ENCODE assay signal across 26 cellular contexts in genomic region chr11:77726524-77726923, GRCh38.
DNase-seq lines count a peak whose midpoint lies in the region; ATAC-seq lines count a peak whose summit lies in the region.
"Had no signal": no experiment of that assay in that cellular context is flagged by ENCODE, and none has a peak within 500 bp of the region (broad histone marks: within the 10 kb centered on the region; RNA-seq: fewer than 3 reads in every experiment).

No MANE protein-coding gene starts in this region.

- no peak overlapping the region for H3K4me3 Mint-ChIP-seq in activated T-cell treated with anti-CD3 and anti-CD28 coated beads, Interleukin-2, amount 50 U/mL, for 72 hours
- H3K4me3 Mint-ChIP-seq: activated CD8-positive, alpha-beta T cell treated with anti-CD3 and anti-CD28 coated beads, Interleukin-2, amount 10 ng/mL, durations not matched to agents 7 days and 5 days; activated naive CD4-positive, alpha-beta T cell treated with anti-CD3 and anti-CD28 coated beads, Interleukin-2, amount 10 ng/mL, durations not matched to agents 7 days and 5 days; GM23338; naive thymus-derived CD8-positive, alpha-beta T cell had no signal

- H3K36me3 ChIP-seq in H7 (replicated peaks; ENCODE audit: control insufficient read depth, insufficient read depth, low read length) = peaks cover 5% of the 10 kb centered on the region
- H3K36me3 ChIP-seq: ovary had no signal

- no peak for ATAC-seq in activated T-cell treated with anti-CD3 and anti-CD28 coated beads, Interleukin-2, amount 50 U/mL, for 72 hours (replicated peaks in 1 of 2)
- ATAC-seq in GM21717 (IDR thresholded peaks at IDR 0.05; ENCODE audit: unreplicated experiment) (peak; percentile 54), HG03135 (IDR thresholded peaks at IDR 0.05; ENCODE audit: unreplicated experiment) (no peak)
- ATAC-seq: activated CD8-positive, alpha-beta T cell treated with anti-CD3 and anti-CD28 coated beads, Interleukin-2, amount 10 ng/mL, durations not matched to agents 7 days and 5 days; GM23338; left cardiac atrium; naive thymus-derived CD8-positive, alpha-beta T cell had no signal

- peak overlapping the region; percentile 15 for H3K27ac Mint-ChIP-seq in activated T-cell treated with anti-CD3 and anti-CD28 coated beads, Interleukin-2, amount 50 U/mL, for 72 hours
- H3K27ac Mint-ChIP-seq: activated CD8-positive, alpha-beta T cell treated with anti-CD3 and anti-CD28 coated beads, Interleukin-2, amount 10 ng/mL, durations not matched to agents 7 days and 5 days; activated naive CD4-positive, alpha-beta T cell treated with anti-CD3 and anti-CD28 coated beads, Interleukin-2, amount 10 ng/mL, durations not matched to agents 7 days and 5 days; GM23338 had no signal

- no peak for DNase-seq in activated T-cell treated with anti-CD3 and anti-CD28 coated beads, Interleukin-2, amount 50 U/mL, for 72 hours
- DNase-seq in activated T-cell treated with anti-CD3 and anti-CD28 coated beads for 4 hours (no peak), amniotic epithelial cell (ENCODE audit: low read depth) (peak; percentile 64), H7 (no peak), RKO (ENCODE audit: low spot score) (no peak), NCI-H69 (lab: John Stamatoyannopoulos, UW) (no peak)
- DNase-seq: activated CD4-positive, CD25-positive, alpha-beta regulatory T cell; activated CD8-positive, alpha-beta T cell treated with anti-CD3 and anti-CD28 coated beads, Interleukin-2, amount 10 ng/mL, durations not matched to agents 7 days and 5 days; activated naive CD4-positive, alpha-beta T cell treated with anti-CD3 and anti-CD28 coated beads, Interleukin-2, amount 10 ng/mL, durations not matched to agents 7 days and 5 days; activated T-cell treated with anti-CD3 and anti-CD28 coated beads, Interleukin-2, amount 50 U/mL, for 1 hour; dermis blood vessel endothelial cell; DND-41; head of caudate nucleus; left cardiac atrium; naive thymus-derived CD8-positive, alpha-beta T cell; NCI-H1105 treated with DMSO at 0.1 percent for 48 hours; NCI-H2107; NCI-H524; ovary; stimulated activated CD4-positive, alpha-beta T cell treated with anti-CD3 and anti-CD28 coated beads, Interleukin-4, amount 100 ng/mL, for 24 hours; T1000; upper lobe of left lung had no signal

- peaks cover 9 to 30% of the 10 kb centered on the region in 2 donors for H3K36me3 Mint-ChIP-seq in activated T-cell treated with anti-CD3 and anti-CD28 coated beads, Interleukin-2, amount 50 U/mL, for 72 hours (ENCODE audit: insufficient read depth in 2 of 2)

- no peaks in the 10 kb centered on the region for H3K27me3 Mint-ChIP-seq in activated T-cell treated with anti-CD3 and anti-CD28 coated beads, Interleukin-2, amount 50 U/mL, for 72 hours (ENCODE audit: low read depth)
- H3K27me3 Mint-ChIP-seq: activated naive CD4-positive, alpha-beta T cell treated with anti-CD3 and anti-CD28 coated beads, Interleukin-2, amount 10 ng/mL, durations not matched to agents 7 days and 5 days; naive thymus-derived CD8-positive, alpha-beta T cell had no signal

- no peaks in the 10 kb centered on the region for H3K27me3 ChIP-seq in H7 (ENCODE audit: control insufficient read depth, insufficient read depth, low read length)
- H3K27me3 ChIP-seq: ovary, right atrium auricular region, upper lobe of left lung had no signal

- H3K4me1 Mint-ChIP-seq in activated T-cell treated with anti-CD3 and anti-CD28 coated beads, Interleukin-2, amount 50 U/mL, for 72 hours (ENCODE audit: low read depth) = peaks cover 13% of the 10 kb centered on the region
- H3K4me1 Mint-ChIP-seq: activated naive CD4-positive, alpha-beta T cell treated with anti-CD3 and anti-CD28 coated beads, Interleukin-2, amount 10 ng/mL, durations not matched to agents 7 days and 5 days had no signal

- peaks cover 5 to 6% of the 10 kb centered on the region in 2 donors for H3K9me3 Mint-ChIP-seq in activated T-cell treated with anti-CD3 and anti-CD28 coated beads, Interleukin-2, amount 50 U/mL, for 72 hours

- H3K4me3 ChIP-seq in H7 (ENCODE audit: insufficient read depth, low read depth, low read length) = no peak overlapping the region
- H3K4me3 ChIP-seq: GM23338, ovary, right atrium auricular region, upper lobe of left lung had no signal
